17 cellular contexts compared by ENCODE assay signal in genomic region chr6:52384145-52384766, GRCh38.
"Had no signal": no experiment of that assay in that cellular context is flagged by ENCODE, and none has a peak within 500 bp of the region (broad histone marks: within the 10 kb centered on the region; RNA-seq: fewer than 3 reads in every experiment).

No MANE protein-coding gene starts in this region.

- H3K9me3 ChIP-seq: esophagus squamous epithelium, left ventricle myocardium inferior, thyroid gland, vagina had no signal

- H3K4me3 Mint-ChIP-seq: activated B cell treated with CpG ODN at 0.5 μM for 24 hours; natural killer cell treated with Interleukin-12 subunit alpha and Interleukin-12 subunit beta and Interleukin-15 and Interleukin-18, amount 100 ng/mL, for 72 hours; stimulated activated effector memory CD8-positive, alpha-beta T cell treated with anti-CD3 and anti-CD28 coated beads, Interleukin-12 subunit alpha, Interleukin-12 subunit beta, amount 100 ng/mL, for 72 hours had no signal

- DNase-seq: activated B cell treated with CpG ODN at 0.5 μM for 24 hours; activated CD4-positive, alpha-beta T cell treated with anti-CD3 and anti-CD28 coated beads for 48 hours; activated naive CD4-positive, alpha-beta T cell; activated T-cell treated with anti-CD3 and anti-CD28 coated beads for 4 hours; esophagus squamous epithelium; left ventricle myocardium inferior; nucleus accumbens; posterior cingulate gyrus; retina; T-helper 2 cell; thyroid gland had no signal

- H3K36me3 ChIP-seq: left ventricle myocardium inferior, thyroid gland, vagina had no signal

- H3K36me3 Mint-ChIP-seq: natural killer cell treated with Interleukin-12 subunit alpha and Interleukin-12 subunit beta and Interleukin-15 and Interleukin-18, amount 100 ng/mL, for 72 hours had no signal

- H3K27ac Mint-ChIP-seq: activated B cell treated with CpG ODN at 0.5 μM for 24 hours; stimulated activated effector memory CD8-positive, alpha-beta T cell treated with anti-CD3 and anti-CD28 coated beads, Interleukin-12 subunit alpha, Interleukin-12 subunit beta, amount 100 ng/mL, for 72 hours had no signal

- H3K4me2 ChIP-seq: hepatocyte had no signal

- H3K9me3 Mint-ChIP-seq: activated B cell treated with CpG ODN at 0.5 μM for 24 hours; natural killer cell treated with Interleukin-12 subunit alpha and Interleukin-12 subunit beta and Interleukin-15 and Interleukin-18, amount 100 ng/mL, for 72 hours; stimulated activated effector memory CD8-positive, alpha-beta T cell treated with anti-CD3 and anti-CD28 coated beads, Interleukin-12 subunit alpha, Interleukin-12 subunit beta, amount 100 ng/mL, for 72 hours had no signal

- H3K27me3 ChIP-seq: esophagus squamous epithelium, hepatocyte, thyroid gland, vagina had no signal

- H2AFZ ChIP-seq: hepatocyte had no signal

- H3K27ac ChIP-seq: esophagus squamous epithelium, hepatocyte, left ventricle myocardium inferior, thyroid gland, vagina had no signal

- ATAC-seq: natural killer cell treated with Interleukin-12 subunit alpha and Interleukin-12 subunit beta and Interleukin-15 and Interleukin-18, amount 100 ng/mL, for 72 hours; stimulated activated effector memory CD8-positive, alpha-beta T cell treated with anti-CD3 and anti-CD28 coated beads, Interleukin-12 subunit alpha, Interleukin-12 subunit beta, amount 100 ng/mL, for 72 hours had no signal

- H3K4me3 ChIP-seq: esophagus squamous epithelium, hepatocyte, left ventricle myocardium inferior, thyroid gland, vagina had no signal

- FAIRE-seq: astrocyte, keratinocyte had no signal

- H3K27me3 Mint-ChIP-seq: activated B cell treated with CpG ODN at 0.5 μM for 24 hours; natural killer cell treated with Interleukin-12 subunit alpha and Interleukin-12 subunit beta and Interleukin-15 and Interleukin-18, amount 100 ng/mL, for 72 hours had no signal
